ENCODE assay signal across 2 cellular contexts in genomic region chr14:105267820-105268548, GRCh38.
TF ChIP-seq lines count a peak whose summit lies in the region.

No MANE protein-coding gene starts in this region.

TF ChIP-seq in SK-N-SH, 30 proteins besides CTCF, POLR2A, EP300 and RAD21 (continued from another document):
- TF ChIP-seq, protein P1, sequence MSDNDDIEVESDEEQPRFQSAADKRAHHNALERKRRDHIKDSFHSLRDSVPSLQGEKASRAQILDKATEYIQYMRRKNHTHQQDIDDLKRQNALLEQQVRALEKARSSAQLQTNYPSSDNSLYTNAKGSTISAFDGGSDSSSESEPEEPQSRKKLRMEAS (IDR thresholded peaks at IDR 0.05; ENCODE audit: low read depth): no peak
- TF ChIP-seq, protein P2, sequence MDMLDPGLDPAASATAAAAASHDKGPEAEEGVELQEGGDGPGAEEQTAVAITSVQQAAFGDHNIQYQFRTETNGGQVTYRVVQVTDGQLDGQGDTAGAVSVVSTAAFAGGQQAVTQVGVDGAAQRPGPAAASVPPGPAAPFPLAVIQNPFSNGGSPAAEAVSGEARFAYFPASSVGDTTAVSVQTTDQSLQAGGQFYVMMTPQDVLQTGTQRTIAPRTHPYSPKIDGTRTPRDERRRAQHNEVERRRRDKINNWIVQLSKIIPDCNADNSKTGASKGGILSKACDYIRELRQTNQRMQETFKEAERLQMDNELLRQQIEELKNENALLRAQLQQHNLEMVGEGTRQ (IDR thresholded peaks at IDR 0.05; ENCODE audit: borderline replicate concordance, low read depth, low read length): no peak
- no peak for TF ChIP-seq NRF1 (IDR thresholded peaks at IDR 0.05; ENCODE audit: low read depth, low read length)
- no peak for TF ChIP-seq JUND (IDR thresholded peaks at IDR 0.05)

TF ChIP-seq in SK-N-SH treated with all-trans-retinoic acid at 6 μM for 48 hours, 23 proteins besides CTCF, POLR2A, EP300 and RAD21:
- TF ChIP-seq, protein P3, sequence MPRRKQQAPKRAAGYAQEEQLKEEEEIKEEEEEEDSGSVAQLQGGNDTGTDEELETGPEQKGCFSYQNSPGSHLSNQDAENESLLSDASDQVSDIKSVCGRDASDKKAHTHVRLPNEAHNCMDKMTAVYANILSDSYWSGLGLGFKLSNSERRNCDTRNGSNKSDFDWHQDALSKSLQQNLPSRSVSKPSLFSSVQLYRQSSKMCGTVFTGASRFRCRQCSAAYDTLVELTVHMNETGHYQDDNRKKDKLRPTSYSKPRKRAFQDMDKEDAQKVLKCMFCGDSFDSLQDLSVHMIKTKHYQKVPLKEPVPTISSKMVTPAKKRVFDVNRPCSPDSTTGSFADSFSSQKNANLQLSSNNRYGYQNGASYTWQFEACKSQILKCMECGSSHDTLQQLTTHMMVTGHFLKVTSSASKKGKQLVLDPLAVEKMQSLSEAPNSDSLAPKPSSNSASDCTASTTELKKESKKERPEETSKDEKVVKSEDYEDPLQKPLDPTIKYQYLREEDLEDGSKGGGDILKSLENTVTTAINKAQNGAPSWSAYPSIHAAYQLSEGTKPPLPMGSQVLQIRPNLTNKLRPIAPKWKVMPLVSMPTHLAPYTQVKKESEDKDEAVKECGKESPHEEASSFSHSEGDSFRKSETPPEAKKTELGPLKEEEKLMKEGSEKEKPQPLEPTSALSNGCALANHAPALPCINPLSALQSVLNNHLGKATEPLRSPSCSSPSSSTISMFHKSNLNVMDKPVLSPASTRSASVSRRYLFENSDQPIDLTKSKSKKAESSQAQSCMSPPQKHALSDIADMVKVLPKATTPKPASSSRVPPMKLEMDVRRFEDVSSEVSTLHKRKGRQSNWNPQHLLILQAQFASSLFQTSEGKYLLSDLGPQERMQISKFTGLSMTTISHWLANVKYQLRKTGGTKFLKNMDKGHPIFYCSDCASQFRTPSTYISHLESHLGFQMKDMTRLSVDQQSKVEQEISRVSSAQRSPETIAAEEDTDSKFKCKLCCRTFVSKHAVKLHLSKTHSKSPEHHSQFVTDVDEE (CRISPR knock-in tag; IDR thresholded peaks at IDR 0.05): no peak
- TF ChIP-seq ZNF565 (CRISPR knock-in tag; conservative IDR thresholded peaks at IDR 0.05; ENCODE audit: low read depth) (no peak), CSDC2 (CRISPR knock-in tag; IDR thresholded peaks at IDR 0.05) (no peak), RARB (CRISPR knock-in tag; IDR thresholded peaks at IDR 0.05) (no peak), TOX (CRISPR knock-in tag; IDR thresholded peaks at IDR 0.05; ENCODE audit: borderline replicate concordance) (no peak), ZC3H10 (CRISPR knock-in tag; IDR thresholded peaks at IDR 0.05) (no peak), ZFP30 (CRISPR knock-in tag; IDR thresholded peaks at IDR 0.05) (no peak), ESRRG (CRISPR knock-in tag; IDR thresholded peaks at IDR 0.05) (no peak), ISL1 (CRISPR knock-in tag; IDR thresholded peaks at IDR 0.05) (no peak), SNAI2 (CRISPR knock-in tag; IDR thresholded peaks at IDR 0.05) (no peak), PPARA (CRISPR knock-in tag; IDR thresholded peaks at IDR 0.05; ENCODE audit: borderline replicate concordance) (no peak), GLIS3 (CRISPR knock-in tag; IDR thresholded peaks at IDR 0.05) (no peak)
